16 cellular contexts compared by ENCODE assay signal in genomic region chr4:23401572-23401971, GRCh38.
"Had no signal": no experiment of that assay in that cellular context is flagged by ENCODE, and none has a peak within 500 bp of the region (broad histone marks: within the 10 kb centered on the region; RNA-seq: fewer than 3 reads in every experiment).

No MANE protein-coding gene starts in this region.

- H3K9me3 ChIP-seq: body of pancreas, ovary, thyroid gland had no signal

- DNase-seq: activated CD4-positive, alpha-beta memory T cell treated with anti-CD3 and anti-CD28 coated beads for 36 hours; activated CD4-positive, alpha-beta T cell treated with anti-CD3 and anti-CD28 coated beads for 36 hours; activated CD8-positive, alpha-beta memory T cell treated with anti-CD3 and anti-CD28 coated beads, Interleukin-2, amount 10 ng/mL, durations not matched to agents 7 days and 5 days; activated naive CD4-positive, alpha-beta T cell treated with anti-CD3 and anti-CD28 coated beads for 36 hours; activated naive CD8-positive, alpha-beta T cell treated with anti-CD3 and anti-CD28 coated beads, Interleukin-2, amount 50 U/mL, for 24 hours; activated T-cell treated with anti-CD3 and anti-CD28 coated beads, Interleukin-2, amount 50 U/mL, for 1 hour; body of pancreas; foreskin fibroblast; heart right ventricle; naive B cell; ovary; T-helper 17 cell; thyroid gland had no signal

- H3K36me3 ChIP-seq: heart right ventricle, neural progenitor cell, ovary, thyroid gland had no signal

- H3K27ac ChIP-seq: body of pancreas, coronary artery, heart right ventricle, neural progenitor cell, ovary, thyroid gland had no signal

- H3K4me3 ChIP-seq: body of pancreas, coronary artery, heart right ventricle, neural progenitor cell, ovary, thyroid gland had no signal

- H3K4me1 ChIP-seq: body of pancreas, heart right ventricle, neural progenitor cell, thyroid gland had no signal

- H3K27me3 ChIP-seq: body of pancreas, heart right ventricle, neural progenitor cell, ovary, thyroid gland had no signal

- ATAC-seq: activated CD4-positive, alpha-beta T cell treated with anti-CD3 and anti-CD28 coated beads for 36 hours; activated CD8-positive, alpha-beta memory T cell treated with anti-CD3 and anti-CD28 coated beads, Interleukin-2, amount 10 ng/mL, durations not matched to agents 7 days and 5 days; activated naive CD8-positive, alpha-beta T cell treated with anti-CD3 and anti-CD28 coated beads, Interleukin-2, amount 50 U/mL, for 24 hours; body of pancreas; heart right ventricle; stimulated activated effector memory CD8-positive, alpha-beta T cell treated with anti-CD3 and anti-CD28 coated beads, Interleukin-12 subunit alpha, Interleukin-12 subunit beta, amount 100 ng/mL, for 72 hours; T-helper 17 cell had no signal
